In the genomic region with DNA sequence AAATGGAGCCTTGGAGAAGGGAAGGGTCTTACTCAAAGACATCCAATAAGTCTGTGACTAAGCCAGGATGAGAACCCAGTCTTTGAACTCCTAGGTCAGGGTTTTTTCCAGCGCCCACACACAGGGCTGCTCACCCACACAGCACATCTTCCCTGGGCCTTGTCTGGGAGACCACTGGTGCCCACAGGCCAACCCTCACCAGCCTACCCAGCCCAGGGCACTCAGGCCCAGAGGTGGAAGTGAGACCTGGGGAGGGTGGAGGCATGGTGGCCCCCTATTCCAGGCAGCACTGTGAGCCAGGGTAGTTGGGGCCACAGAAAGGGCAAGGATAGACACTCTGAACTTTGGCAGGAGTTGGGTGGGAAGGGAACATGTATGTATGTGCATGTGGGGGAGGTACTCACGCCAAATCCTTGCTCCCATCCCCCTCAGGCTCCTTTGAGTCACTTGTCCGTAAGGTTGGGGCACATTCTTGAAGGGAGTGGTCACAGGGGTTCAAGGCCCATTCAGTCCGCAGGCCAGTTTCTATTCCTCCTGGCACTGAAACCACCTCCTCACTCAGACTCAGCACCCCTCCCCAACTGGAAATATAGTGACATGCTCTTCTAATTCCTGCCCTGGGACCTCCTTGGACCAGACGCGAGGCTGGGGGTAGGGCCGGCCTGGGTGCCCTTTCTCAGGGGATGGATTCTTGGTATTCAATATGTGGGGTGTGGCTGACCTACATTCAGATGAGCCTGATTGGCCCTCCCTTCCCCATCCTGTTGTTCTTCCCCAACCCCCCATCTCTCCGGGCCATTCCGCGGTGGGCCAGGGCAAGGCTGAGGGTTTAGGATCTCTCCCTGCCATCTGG, we compare ENCODE assay signal across 8 cellular contexts. TPM values are rescaled to one million over a fixed set of nuclear protein-coding genes. Genes with fewer than 3 reads are reported as not detected.
DNase-seq lines count a peak whose midpoint lies in the region; ATAC-seq, FAIRE-seq and TF ChIP-seq lines count a peak whose summit lies in the region.

No MANE protein-coding gene starts in this region.

- TF ChIP-seq POLR2A in Peyer's patch (IDR thresholded peaks at IDR 0.05) = no peak

- CTCF ChIA-PET in activated CD4-positive, alpha-beta memory T cell treated with anti-CD3 and anti-CD28 coated beads for 36 hours (lab: Charles Lee) = interaction anchor here (1.4 to 16.7 kb wide), 4 partner anchors 11 to 354 kb away, joined by 3 to 744 read pairs (median 14); partner anchors contain the start of gene HBEGF
- CTCF ChIA-PET in naive thymus-derived CD4-positive, alpha-beta T cell (lab: Charles Lee) = interaction anchor here (14.9 kb wide), 1 partner anchor 113 kb away, joined by 262 read pairs; no protein-coding TSS in a partner anchor

- peaks cover 14% of the 10 kb centered on the region for H3K4me1 Mint-ChIP-seq in activated CD4-positive, alpha-beta memory T cell treated with anti-CD3 and anti-CD28 coated beads for 36 hours (ENCODE audit: low read depth)
- peaks cover 7 to 18% (median 8%) of the 10 kb centered on the region in 7 donors for H3K4me1 Mint-ChIP-seq in naive thymus-derived CD4-positive, alpha-beta T cell

- peak overlapping the region; percentile 48 for H3K4me3 Mint-ChIP-seq in activated CD4-positive, alpha-beta memory T cell treated with anti-CD3 and anti-CD28 coated beads for 36 hours
- H3K4me3 Mint-ChIP-seq in naive thymus-derived CD4-positive, alpha-beta T cell = peak overlapping the region in 9 of 10 donors; percentile 41 to 80 (median 59)

- DNase-seq in GM18507 (ENCODE audit: extremely low spot score, insufficient read length, low read depth) = no peak
- no peak for DNase-seq in activated CD4-positive, alpha-beta memory T cell treated with anti-CD3 and anti-CD28 coated beads for 36 hours
- DNase-seq in naive thymus-derived CD4-positive, alpha-beta T cell = no peak
- no peak for DNase-seq in left lobe of liver (ENCODE audit: low spot score)
- no peak for DNase-seq in NK-92 (lab: John Stamatoyannopoulos, UW; ENCODE audit: unreplicated experiment)
- no peak for DNase-seq in stimulated activated CD4-positive, alpha-beta T cell treated with anti-CD3 and anti-CD28 coated beads, Interleukin-1b, Interleukin-23, amount 100 ng/mL, for 48 hours
- no peak for DNase-seq in Peyer's patch

- POLR2A ChIA-PET in activated CD4-positive, alpha-beta memory T cell treated with anti-CD3 and anti-CD28 coated beads for 36 hours (lab: Charles Lee) = no interaction called here
- POLR2A ChIA-PET in naive thymus-derived CD4-positive, alpha-beta T cell (lab: Charles Lee) = no interaction called here

- H3K4me1 ChIP-seq in naive thymus-derived CD4-positive, alpha-beta T cell (ENCODE audit: control insufficient read depth in 2 of 2, insufficient read depth in 2 of 2, low read length in 2 of 2) = peaks cover 8% of the 10 kb centered on the region in 2 donors
- peaks cover 0 to 9% (median 0%) of the 10 kb centered on the region in 4 donors for H3K4me1 ChIP-seq in Peyer's patch

- FAIRE-seq in GM18507 (lab: Jason Lieb, UNC) = peak; percentile 59

- H3K9me3 ChIP-seq in naive thymus-derived CD4-positive, alpha-beta T cell (ENCODE audit: control insufficient read depth in 2 of 3, low read length in 3 of 3) = no peaks in the 10 kb centered on the region
- no peaks in the 10 kb centered on the region for H3K9me3 ChIP-seq in Peyer's patch

- intact Hi-C loops in activated CD4-positive, alpha-beta memory T cell treated with anti-CD3 and anti-CD28 coated beads for 36 hours (cut with micrococcal nuclease) = loop anchor here (1.0 to 2.0 kb wide), 3 partner anchors 44 to 117 kb away; partner anchors contain the start of gene ANKHD1
- intact Hi-C loops in naive thymus-derived CD4-positive, alpha-beta T cell (cut with micrococcal nuclease) = loop anchor here (1.0 to 10.0 kb wide), 7 partner anchors 11 to 282 kb away; partner anchors contain the start of genes CYSTM1 (in 1 of the 2), HBEGF (in 1 of the 2) and PFDN1 (in 1 of the 2)

- no peak overlapping the region for H3K27ac Mint-ChIP-seq in activated CD4-positive, alpha-beta memory T cell treated with anti-CD3 and anti-CD28 coated beads for 36 hours
- H3K27ac Mint-ChIP-seq in naive thymus-derived CD4-positive, alpha-beta T cell = peak overlapping the region in 3 of 9 donors; percentile 20 to 47 (median 46)

- no peak for TF ChIP-seq CTCF in Peyer's patch (IDR thresholded peaks at IDR 0.05)

- H3K36me3 Mint-ChIP-seq in activated CD4-positive, alpha-beta memory T cell treated with anti-CD3 and anti-CD28 coated beads for 36 hours = no peaks in the 10 kb centered on the region
- H3K36me3 Mint-ChIP-seq in naive thymus-derived CD4-positive, alpha-beta T cell = no peaks in the 10 kb centered on the region

- no peaks in the 10 kb centered on the region for H3K36me3 ChIP-seq in naive thymus-derived CD4-positive, alpha-beta T cell (ENCODE audit: control insufficient read depth in 2 of 3, insufficient read depth in 3 of 3, low read length in 3 of 3)
- no peaks in the 10 kb centered on the region for H3K36me3 ChIP-seq in Peyer's patch

- peaks cover 5% of the 10 kb centered on the region for H3K27me3 Mint-ChIP-seq in activated CD4-positive, alpha-beta memory T cell treated with anti-CD3 and anti-CD28 coated beads for 36 hours
- H3K27me3 Mint-ChIP-seq in naive thymus-derived CD4-positive, alpha-beta T cell = peaks cover 0 to 10% (median 0%) of the 10 kb centered on the region in 5 donors

- no peaks in the 10 kb centered on the region for H3K9me3 Mint-ChIP-seq in activated CD4-positive, alpha-beta memory T cell treated with anti-CD3 and anti-CD28 coated beads for 36 hours
- no peaks in the 10 kb centered on the region for H3K9me3 Mint-ChIP-seq in naive thymus-derived CD4-positive, alpha-beta T cell

- H3K27ac ChIP-seq in naive thymus-derived CD4-positive, alpha-beta T cell (ENCODE audit: low read depth, low read length) = no peak overlapping the region
- H3K27ac ChIP-seq in Peyer's patch = peak overlapping the region in 1 of 4 donors; percentile 68

- peak overlapping the region; percentile 36 for H3K4me3 ChIP-seq in naive thymus-derived CD4-positive, alpha-beta T cell (ENCODE audit: low read length)
- H3K4me3 ChIP-seq in Peyer's patch = no peak overlapping the region

- ATAC-seq in HG02610 (IDR thresholded peaks at IDR 0.05; ENCODE audit: unreplicated experiment) (peak; percentile 22), left lobe of liver (no peak)
- peak; percentile 19 for ATAC-seq in naive thymus-derived CD4-positive, alpha-beta T cell

- H3K27me3 ChIP-seq in naive thymus-derived CD4-positive, alpha-beta T cell (ENCODE audit: control insufficient read depth in 2 of 2, insufficient read depth in 2 of 2, low read length in 2 of 2) = no peaks in the 10 kb centered on the region
- no peaks in the 10 kb centered on the region for H3K27me3 ChIP-seq in Peyer's patch

RNA-seq across cellular contexts. Expression of gene SLC4A9, which starts 2.9 kb away (rescaled TPM):
- total RNA-seq in activated CD4-positive, alpha-beta memory T cell treated with anti-CD3 and anti-CD28 coated beads for 36 hours = under 1 TPM in 1 of 2 experiments, not detected in 1; 0.26 TPM
- under 1 TPM in 3 of 5 experiments, not detected in 2; 0.13 to 0.96 (median 0.34) TPM for total RNA-seq in naive thymus-derived CD4-positive, alpha-beta T cell
- polyA plus RNA-seq in naive thymus-derived CD4-positive, alpha-beta T cell = not detected
- total RNA-seq in left lobe of liver (0.10 TPM), Peyer's patch (1 to 10 TPM in 1 of 4 donors, under 1 TPM in 2, not detected in 1; 0.38 to 2.5 (median 0.40) TPM)

RNA-seq across cellular contexts. Expression of gene HBEGF, which starts 10.7 kb away (rescaled TPM):
- total RNA-seq in activated CD4-positive, alpha-beta memory T cell treated with anti-CD3 and anti-CD28 coated beads for 36 hours = 10 to 100 TPM; 21.5 to 23.5 TPM
- 10 to 100 TPM in 3 of 5 experiments, under 1 TPM in 2; 0.35 to 95.5 (median 11.6) TPM for total RNA-seq in naive thymus-derived CD4-positive, alpha-beta T cell
- not detected for polyA plus RNA-seq in naive thymus-derived CD4-positive, alpha-beta T cell
- 0.70 TPM for total RNA-seq in left lobe of liver
- total RNA-seq in Peyer's patch = 10 to 100 TPM in 2 of 4 donors, 1 to 10 TPM in 2; 4.1 to 41.0 (median 10.1) TPM

RNA-seq across cellular contexts. Expression of gene ANKHD1, which starts 44.5 kb away (rescaled TPM):
- 100 to 1,000 TPM; 102 to 105 TPM for total RNA-seq in activated CD4-positive, alpha-beta memory T cell treated with anti-CD3 and anti-CD28 coated beads for 36 hours
- total RNA-seq in naive thymus-derived CD4-positive, alpha-beta T cell = 100 to 1,000 TPM; 145 to 240 (median 217) TPM
- 10 to 100 TPM; 63.1 to 87.1 TPM for polyA plus RNA-seq in naive thymus-derived CD4-positive, alpha-beta T cell
- total RNA-seq in left lobe of liver (60.6 TPM), Peyer's patch (100 to 1,000 TPM; 141 to 236 (median 211) TPM)

RNA-seq across cellular contexts. Expression of gene PFDN1, which starts 54.2 kb away (rescaled TPM):
- 10 to 100 TPM; 50.1 to 54.6 TPM for total RNA-seq in activated CD4-positive, alpha-beta memory T cell treated with anti-CD3 and anti-CD28 coated beads for 36 hours
- total RNA-seq in naive thymus-derived CD4-positive, alpha-beta T cell = 10 to 100 TPM; 24.8 to 52.7 (median 28.2) TPM
- 100 to 1,000 TPM; 126 to 139 TPM for polyA plus RNA-seq in naive thymus-derived CD4-positive, alpha-beta T cell
- total RNA-seq in left lobe of liver (11.0 TPM), Peyer's patch (100 to 1,000 TPM in 2 of 4 donors, 10 to 100 TPM in 2; 90.6 to 142 (median 109) TPM)
